Comparison of ENCODE assay signal across 13 cellular contexts in the genomic region with DNA sequence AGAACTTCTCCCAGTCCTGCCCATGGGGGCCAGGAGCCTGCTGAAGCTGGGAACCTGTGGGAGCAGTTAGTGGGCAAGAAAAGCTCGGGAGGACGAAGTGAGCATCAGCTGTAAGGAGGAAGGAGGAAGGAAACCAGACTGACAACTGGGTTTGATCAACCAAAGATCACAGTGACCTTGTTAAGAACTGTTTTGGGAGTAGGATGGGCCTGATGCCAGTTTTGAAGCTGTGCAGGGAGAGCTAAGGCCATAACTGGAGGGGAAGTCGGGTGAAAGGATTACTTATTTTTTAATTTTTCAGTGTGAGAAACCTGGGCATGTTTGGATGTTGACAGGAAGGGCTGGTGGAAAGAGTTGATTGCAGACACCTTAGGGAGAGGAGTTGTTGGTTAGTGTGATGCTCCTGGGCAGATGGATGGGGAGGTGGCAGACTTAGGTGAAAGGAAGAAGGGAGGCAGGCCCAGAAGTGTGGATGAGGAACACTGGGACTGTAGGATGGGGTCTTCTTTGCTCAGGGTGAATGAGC. TPM values are rescaled to one million over a fixed set of nuclear protein-coding genes. Genes with fewer than 3 reads are reported as not detected.
DNase-seq lines count a peak whose midpoint lies in the region; ATAC-seq and TF ChIP-seq lines count a peak whose summit lies in the region.
"Had no signal": no experiment of that assay in that cellular context is flagged by ENCODE, and none has a peak within 500 bp of the region (broad histone marks: within the 10 kb centered on the region; RNA-seq: fewer than 3 reads in every experiment).

No MANE protein-coding gene starts in this region.

- TF ChIP-seq CTCF in brain microvascular endothelial cell (IDR thresholded peaks at IDR 0.05; ENCODE audit: low read depth, low read length, missing control alignments) = no peak

- peaks cover 5% of the 10 kb centered on the region for H3K27me3 Mint-ChIP-seq in activated CD4-positive, alpha-beta T cell treated with anti-CD3 and anti-CD28 coated beads for 36 hours
- no peaks in the 10 kb centered on the region for H3K27me3 Mint-ChIP-seq in activated CD4-positive, alpha-beta T cell treated with anti-CD3 and anti-CD28 coated beads, Interleukin-2, amount 10 ng/mL, durations not matched to agents 24 days and 14 days
- H3K27me3 Mint-ChIP-seq: activated naive CD4-positive, alpha-beta T cell treated with anti-CD3 and anti-CD28 coated beads, Interleukin-2, amount 10 ng/mL, durations not matched to agents 7 days and 5 days had no signal

- H3K27ac ChIP-seq in brain microvascular endothelial cell = peak overlapping the region; percentile 86
- peak overlapping the region; percentile 80 for H3K27ac ChIP-seq in right cardiac atrium (ENCODE audit: low read length)
- H3K27ac ChIP-seq in subcutaneous abdominal adipose tissue (ENCODE audit: low read depth, low read length) = peak overlapping the region; percentile 58
- H3K27ac ChIP-seq: ovary had no signal

- H3K27me3 ChIP-seq in brain microvascular endothelial cell (replicated peaks) (no peaks in the 10 kb centered on the region), right cardiac atrium (ENCODE audit: control insufficient read depth, insufficient read depth) (no peaks in the 10 kb centered on the region), subcutaneous abdominal adipose tissue (ENCODE audit: control insufficient read depth in 5 of 5, insufficient read depth in 4 of 5, low read length in 5 of 5) (no peaks in the 10 kb centered on the region)
- H3K27me3 ChIP-seq: ovary had no signal

- no peaks in the 10 kb centered on the region for H3K36me3 Mint-ChIP-seq in activated CD4-positive, alpha-beta T cell treated with anti-CD3 and anti-CD28 coated beads for 36 hours (ENCODE audit: low read depth)
- no peaks in the 10 kb centered on the region for H3K36me3 Mint-ChIP-seq in activated CD4-positive, alpha-beta T cell treated with anti-CD3 and anti-CD28 coated beads, Interleukin-2, amount 10 ng/mL, durations not matched to agents 24 days and 14 days (ENCODE audit: low read depth)
- H3K36me3 Mint-ChIP-seq: activated naive CD4-positive, alpha-beta T cell treated with anti-CD3 and anti-CD28 coated beads, Interleukin-2, amount 10 ng/mL, durations not matched to agents 7 days and 5 days; T-cell had no signal

- DNase-seq in activated CD4-positive, alpha-beta T cell treated with anti-CD3 and anti-CD28 coated beads for 36 hours = no peak
- DNase-seq in activated CD4-positive, alpha-beta T cell treated with anti-CD3 and anti-CD28 coated beads, Interleukin-2, amount 10 ng/mL, durations not matched to agents 24 days and 14 days = no peak
- DNase-seq in brain microvascular endothelial cell = no peak
- no peak for DNase-seq in right cardiac atrium
- no peak for DNase-seq in activated CD8-positive, alpha-beta memory T cell treated with anti-CD3 and anti-CD28 coated beads, Interleukin-2, amount 50 U/mL, for 48 hours
- DNase-seq in stimulated activated naive CD4-positive, alpha-beta T cell (lab: John Stamatoyannopoulos, UW) = no peak
- DNase-seq: activated naive CD4-positive, alpha-beta T cell treated with anti-CD3 and anti-CD28 coated beads, Interleukin-2, amount 10 ng/mL, durations not matched to agents 7 days and 5 days; NCI-H1694 treated with DMSO at 0.1 percent for 48 hours; stimulated activated CD4-positive, alpha-beta T cell treated with anti-CD3 and anti-CD28 coated beads, Interleukin-4, amount 100 ng/mL, for 24 hours; T-cell had no signal

- intact Hi-C loops in activated CD4-positive, alpha-beta T cell treated with anti-CD3 and anti-CD28 coated beads for 36 hours (cut with DNase I, micrococcal nuclease) = loop anchor here in 1 of 2 experiments (2.0 kb wide), 1 partner anchor 59 kb away; a partner anchor contains a TSS
- intact Hi-C loops in activated CD4-positive, alpha-beta T cell treated with anti-CD3 and anti-CD28 coated beads, Interleukin-2, amount 10 ng/mL, durations not matched to agents 24 days and 14 days (cut with micrococcal nuclease) = no loop called here
- intact Hi-C loops in right cardiac atrium (cut with DNase I) = no loop called here

- peak overlapping the region; percentile 79 for H3K27ac Mint-ChIP-seq in activated CD4-positive, alpha-beta T cell treated with anti-CD3 and anti-CD28 coated beads for 36 hours
- H3K27ac Mint-ChIP-seq in activated CD4-positive, alpha-beta T cell treated with anti-CD3 and anti-CD28 coated beads, Interleukin-2, amount 10 ng/mL, durations not matched to agents 24 days and 14 days = no peak overlapping the region
- H3K27ac Mint-ChIP-seq: activated naive CD4-positive, alpha-beta T cell treated with anti-CD3 and anti-CD28 coated beads, Interleukin-2, amount 10 ng/mL, durations not matched to agents 7 days and 5 days; T-cell had no signal

- no peaks in the 10 kb centered on the region for H3K9me3 Mint-ChIP-seq in activated CD4-positive, alpha-beta T cell treated with anti-CD3 and anti-CD28 coated beads for 36 hours (ENCODE audit: low read depth)
- H3K9me3 Mint-ChIP-seq in activated CD4-positive, alpha-beta T cell treated with anti-CD3 and anti-CD28 coated beads, Interleukin-2, amount 10 ng/mL, durations not matched to agents 24 days and 14 days = no peaks in the 10 kb centered on the region
- H3K9me3 Mint-ChIP-seq: activated naive CD4-positive, alpha-beta T cell treated with anti-CD3 and anti-CD28 coated beads, Interleukin-2, amount 10 ng/mL, durations not matched to agents 7 days and 5 days had no signal

- no peaks in the 10 kb centered on the region for H3K36me3 ChIP-seq in brain microvascular endothelial cell (replicated peaks)
- no peaks in the 10 kb centered on the region for H3K36me3 ChIP-seq in subcutaneous abdominal adipose tissue (ENCODE audit: control insufficient read depth in 5 of 5, insufficient read depth in 5 of 5, low read length in 5 of 5)
- H3K36me3 ChIP-seq: ovary had no signal

- H3K9me3 ChIP-seq in right cardiac atrium (ENCODE audit: control insufficient read depth, low read length) (no peaks in the 10 kb centered on the region), subcutaneous abdominal adipose tissue (ENCODE audit: control insufficient read depth in 5 of 5, low read length in 5 of 5) (no peaks in the 10 kb centered on the region)
- H3K9me3 ChIP-seq: ovary had no signal

- H3K4me3 ChIP-seq in brain microvascular endothelial cell (ENCODE audit: low read depth, low read length) (no peak overlapping the region), right cardiac atrium (ENCODE audit: low read length) (no peak overlapping the region), subcutaneous abdominal adipose tissue (ENCODE audit: low read depth in 1 of 5, low read length in 5 of 5) (peak overlapping the region in 2 of 5 donors; percentile 30 to 62)
- H3K4me3 ChIP-seq: ovary had no signal

- H3K4me1 ChIP-seq in right cardiac atrium (ENCODE audit: control insufficient read depth, insufficient read depth, low read length) (peaks cover 3% of the 10 kb centered on the region), subcutaneous abdominal adipose tissue (ENCODE audit: control insufficient read depth in 5 of 5, insufficient read depth in 5 of 5, low read length in 5 of 5) (peaks cover 7 to 18% (median 17%) of the 10 kb centered on the region in 5 donors)

- WGBS in right cardiac atrium = 32% methylated on average over 3 of the region's 3 CpGs

- CTCF ChIA-PET in activated CD4-positive, alpha-beta T cell treated with anti-CD3 and anti-CD28 coated beads for 36 hours (lab: Charles Lee) = no interaction called here

- POLR2A ChIA-PET in activated CD4-positive, alpha-beta T cell treated with anti-CD3 and anti-CD28 coated beads for 36 hours (lab: Charles Lee) = interaction anchor here (0.6 kb wide), 1 partner anchor 15 kb away, joined by 4 read pairs; no protein-coding TSS in a partner anchor

- no peak overlapping the region for H3K9ac ChIP-seq in subcutaneous abdominal adipose tissue (ENCODE audit: low read length in 5 of 5)

- no peak for ATAC-seq in activated CD4-positive, alpha-beta T cell treated with anti-CD3 and anti-CD28 coated beads for 36 hours
- ATAC-seq in right cardiac atrium (peak in 1 of 2 donors; percentile 26), GM21737 (IDR thresholded peaks at IDR 0.05; ENCODE audit: unreplicated experiment) (no peak)
- ATAC-seq: T-cell had no signal

- no peak overlapping the region for H3K4me3 Mint-ChIP-seq in activated CD4-positive, alpha-beta T cell treated with anti-CD3 and anti-CD28 coated beads for 36 hours
- H3K4me3 Mint-ChIP-seq in activated CD4-positive, alpha-beta T cell treated with anti-CD3 and anti-CD28 coated beads, Interleukin-2, amount 10 ng/mL, durations not matched to agents 24 days and 14 days = no peak overlapping the region
- H3K4me3 Mint-ChIP-seq: activated naive CD4-positive, alpha-beta T cell treated with anti-CD3 and anti-CD28 coated beads, Interleukin-2, amount 10 ng/mL, durations not matched to agents 7 days and 5 days; T-cell had no signal

- peaks cover 9% of the 10 kb centered on the region for H3K4me1 Mint-ChIP-seq in activated CD4-positive, alpha-beta T cell treated with anti-CD3 and anti-CD28 coated beads for 36 hours
- H3K4me1 Mint-ChIP-seq in activated CD4-positive, alpha-beta T cell treated with anti-CD3 and anti-CD28 coated beads, Interleukin-2, amount 10 ng/mL, durations not matched to agents 24 days and 14 days = no peaks in the 10 kb centered on the region
- H3K4me1 Mint-ChIP-seq: activated naive CD4-positive, alpha-beta T cell treated with anti-CD3 and anti-CD28 coated beads, Interleukin-2, amount 10 ng/mL, durations not matched to agents 7 days and 5 days; T-cell had no signal

- in situ Hi-C loops in brain microvascular endothelial cell (cut with HindIII; ENCODE audit: low pct_ligation_motif_present, low sequenced_read_pairs) = no loop called here

RNA-seq across cellular contexts. Expression of a gene that starts 58.3 kb away (rescaled TPM):
- 1 to 10 TPM in 1 of 2 experiments, under 1 TPM in 1; 0.88 to 1.2 TPM for total RNA-seq in activated CD4-positive, alpha-beta T cell treated with anti-CD3 and anti-CD28 coated beads for 36 hours
- total RNA-seq in activated CD4-positive, alpha-beta T cell treated with anti-CD3 and anti-CD28 coated beads, Interleukin-2, amount 10 ng/mL, durations not matched to agents 24 days and 14 days = 1.0 and 1.2 TPM in 2 replicates
- 10 to 100 TPM; 37.0 to 71.6 (median 44.0) TPM for total RNA-seq in right cardiac atrium
- 44.1 TPM for polyA plus RNA-seq in right cardiac atrium

Comparison
In these comparisons a context has a peak if more than half of its experiments do, and no peak if none do; other contexts are left out.
1. RNA of a gene that starts 58.3 kb away (total RNA-seq): 37.0 to 71.6 TPM in right cardiac atrium; 0.88 to 1.2 TPM in activated CD4-positive, alpha-beta T cell treated with anti-CD3 and anti-CD28 coated beads for 36 hours and 1.0 to 1.2 TPM in activated CD4-positive, alpha-beta T cell treated with anti-CD3 and anti-CD28 coated beads, Interleukin-2, amount 10 ng/mL, durations not matched to agents 24 days and 14 days; every median in the first group is over 10 times any median in the second.
2. Peak in every context shown above with its lines, with median percentiles within 50 percentile points of each other: H3K27ac ChIP-seq.